Comparison of ENCODE assay signal across 8 cellular contexts in genomic region chr5:141960449-141961323, GRCh38. TPM values are rescaled to one million over a fixed set of nuclear protein-coding genes. Genes with fewer than 3 reads are reported as not detected.
DNase-seq lines count a peak whose midpoint lies in the region; ATAC-seq and TF ChIP-seq lines count a peak whose summit lies in the region.

No MANE protein-coding gene starts in this region.

- peak overlapping the region; percentile 55; the same call in 1 of the 2 replicates for H3K23ac ChIP-seq in IMR-90 (ENCODE audit: low read depth, low read length)

- H4K20me1 ChIP-seq in DND-41 (ENCODE audit: insufficient read depth, low read length): no peaks in the 10 kb centered on the region
- H4K20me1 ChIP-seq in IMR-90 (ENCODE audit: insufficient read depth, low read length): no peaks in the 10 kb centered on the region; the same call in 1 of the 2 replicates
- H4K20me1 ChIP-seq in PC-3 (ENCODE audit: low read length): no peaks in the 10 kb centered on the region
- H4K20me1 ChIP-seq in neural cell (ENCODE audit: insufficient read depth): no peaks in the 10 kb centered on the region

- H4K5ac ChIP-seq in IMR-90 (ENCODE audit: low read depth, low read length): peak overlapping the region; percentile 43

- BruUV-seq in IMR-90 (replicated peaks; lab: Mats Ljungman, UMichigan) (no TSS peak), PC-3 (replicated peaks; lab: Mats Ljungman, UMichigan) (no TSS peak)

- no peaks in the 10 kb centered on the region for H3K79me1 ChIP-seq in IMR-90 (ENCODE audit: low read depth in 1 of 2, low read length in 2 of 2)

- POLR2A ChIA-PET in IMR-90 (lab: Charles Lee; ENCODE audit: unreplicated experiment) (interaction anchor here (0.6 kb wide), 1 partner anchor 269 kb away, joined by 3 read pairs; no protein-coding TSS in a partner anchor), PC-3 (lab: Charles Lee; ENCODE audit: unreplicated experiment) (no interaction called here)

- no peak for TF ChIP-seq POLR2A in IMR-90 (IDR thresholded peaks at IDR 0.05; ENCODE audit: low read depth, low read length)
- TF ChIP-seq POLR2A in esophagus muscularis mucosa (IDR thresholded peaks at IDR 0.05; ENCODE audit: low read depth): no peak

- no peak overlapping the region; the same call in 1 of the 2 replicates for H2BK120ac ChIP-seq in IMR-90 (ENCODE audit: low read depth, low read length)

- H3K4me1 ChIP-seq in DND-41 (ENCODE audit: insufficient read depth, low read length) (peaks cover 42% of the 10 kb centered on the region), IMR-90 (ENCODE audit: control insufficient read depth, insufficient read depth, low read length) (no peaks in the 10 kb centered on the region), PC-3 (ENCODE audit: insufficient read depth, low read length) (0 out of 2 replicates have a peak, but pooled peaks cover 6% of the 10 kb centered on the region), esophagus muscularis mucosa (peaks cover 29 to 44% (median 37%) of the 10 kb centered on the region in 4 donors)

- peaks cover 47% of the 10 kb centered on the region for H3K4me1 Mint-ChIP-seq in stimulated activated naive CD8-positive, alpha-beta T cell treated with anti-CD3 and anti-CD28 coated beads, Interleukin-15, amount 100 ng/mL, for 72 hours

- H3K18ac ChIP-seq in IMR-90 (ENCODE audit: low read depth, low read length): no peak overlapping the region

- H3K4me2 ChIP-seq in DND-41 (ENCODE audit: insufficient read depth, low read length) (peak overlapping the region; percentile 59), IMR-90 (ENCODE audit: low read depth, low read length) (peak overlapping the region; percentile 43; the same call in 1 of the 2 replicates), PC-3 (ENCODE audit: low read length) (peak overlapping the region; percentile 54; the same call in 1 of the 2 replicates), neural cell (ENCODE audit: low read length) (no peak overlapping the region)

- CTCF ChIA-PET in IMR-90 (lab: Yijun Ruan, JAX) (interaction anchor here (0.5 to 3.3 kb wide), 23 partner anchors 9 to 659 kb away, joined by 3 to 32 read pairs (median 4); partner anchors contain the start of genes DELE1 and RNF14), PC-3 (lab: Charles Lee) (interaction anchor here (0.5 to 1.5 kb wide), 8 partner anchors 16 to 627 kb away, joined by 3 to 11 read pairs (median 4); partner anchors contain the start of gene DELE1)

- H3K27ac Mint-ChIP-seq in stimulated activated naive CD8-positive, alpha-beta T cell treated with anti-CD3 and anti-CD28 coated beads, Interleukin-15, amount 100 ng/mL, for 72 hours: peak overlapping the region; percentile 54 to 93

- peak; percentile 94 for DNase-seq in DND-41
- peak; percentile 75 for DNase-seq in IMR-90
- DNase-seq in PC-3: peak; percentile 78
- DNase-seq in activated T-cell treated with anti-CD3 and anti-CD28 coated beads for 24 hours (ENCODE audit: low read depth): peak; percentile 87
- DNase-seq in esophagus muscularis mucosa (ENCODE audit: extremely low spot score): peak; percentile 98
- peak; percentile 87 to 89 for DNase-seq in stimulated activated naive CD8-positive, alpha-beta T cell treated with anti-CD3 and anti-CD28 coated beads, Interleukin-15, amount 100 ng/mL, for 72 hours

- TF ChIP-seq EP300 in esophagus muscularis mucosa (IDR thresholded peaks at IDR 0.05) (no peak), neural cell (conservative IDR thresholded peaks at IDR 0.05; ENCODE audit: poor library complexity, severe bottlenecking) (no peak)

- no peak overlapping the region for H2AK9ac ChIP-seq in IMR-90 (replicated peaks; ENCODE audit: low read depth, low read length, poor library complexity)

- H3K27ac ChIP-seq in DND-41 (ENCODE audit: low read length) (peak overlapping the region; percentile 78), IMR-90 (ENCODE audit: insufficient read depth, low read length) (no peak overlapping the region), PC-3 (ENCODE audit: low read length) (no peak overlapping the region), esophagus muscularis mucosa (replicated peaks in 1 of 4) (peak overlapping the region in 1 of 4 donors; percentile 1), neural cell (ENCODE audit: low read length) (no peak overlapping the region)

- H2BK5ac ChIP-seq in IMR-90 (ENCODE audit: low read depth, low read length, poor library complexity, severe bottlenecking): no peak overlapping the region

- intact Hi-C loops in IMR-90 (cut with micrococcal nuclease): loop anchor here (1.0 kb wide), 3 partner anchors 71 to 295 kb away; no protein-coding TSS in a partner anchor
- intact Hi-C loops in PC-3 (cut with micrococcal nuclease): loop anchor here (1.0 kb wide), 2 partner anchors 71 to 268 kb away; no protein-coding TSS in a partner anchor
- intact Hi-C loops in esophagus muscularis mucosa (cut with DNase I): loop anchor here (1.0 to 2.0 kb wide), 2 partner anchors 82 to 268 kb away; partner anchors contain the start of gene PCDH1

- WGBS in IMR-90 (ENCODE audit: extremely low coverage in 2 of 2, insufficient read length in 1 of 2), 2 experiments: 3% methylated on average over 6 of the region's 14 CpGs; no CpG with 5 or more reads in 1 of the 2 experiments
- WGBS in esophagus muscularis mucosa: 27% methylated on average over 14 of the region's 14 CpGs

- no peak overlapping the region for H2BK15ac ChIP-seq in IMR-90 (ENCODE audit: low read depth, low read length)

- no peak overlapping the region for H3K56ac ChIP-seq in IMR-90 (ENCODE audit: extremely low read depth, insufficient read depth, low read length)

- TF ChIP-seq RAD21 in IMR-90 (IDR thresholded peaks at IDR 0.05; ENCODE audit: low read length) (peak; percentile 80), neural cell (conservative IDR thresholded peaks at IDR 0.05) (peak; percentile 95)

- no peak overlapping the region; the same call in 1 of the 2 replicates for H3K4ac ChIP-seq in IMR-90 (ENCODE audit: low read depth, low read length)

- H4K91ac ChIP-seq in IMR-90 (ENCODE audit: insufficient read depth, low read depth, low read length): no peak overlapping the region

- dilution Hi-C loops in IMR-90 (cut with HindIII; ENCODE audit: low sequenced_read_pairs, unreplicated experiment): no loop called here

- H3K79me2 ChIP-seq in DND-41 (ENCODE audit: insufficient read depth, low read length) (no peaks in the 10 kb centered on the region), PC-3 (ENCODE audit: low read length) (no peaks in the 10 kb centered on the region), neural cell (replicated peaks; ENCODE audit: insufficient read depth, low read length) (no peaks in the 10 kb centered on the region)

- no peaks in the 10 kb centered on the region for H3K9me3 Mint-ChIP-seq in stimulated activated naive CD8-positive, alpha-beta T cell treated with anti-CD3 and anti-CD28 coated beads, Interleukin-15, amount 100 ng/mL, for 72 hours

- no peak overlapping the region for H2BK20ac ChIP-seq in IMR-90 (ENCODE audit: low read depth, low read length)

- in situ Hi-C loops in IMR-90 (cut with MboI; ENCODE audit: low sequenced_read_pairs): no loop called here

- peak overlapping the region in 1 of 2 experiments; percentile 25; a peak in 1 of 4 replicates for H3K4me3 ChIP-seq in DND-41 (ENCODE audit: low read depth in 1 of 2, low read length in 2 of 2)
- H3K4me3 ChIP-seq in IMR-90 (ENCODE audit: insufficient read depth, low read depth, low read length): no peak overlapping the region
- H3K4me3 ChIP-seq in PC-3 (ENCODE audit: low read length): no peak overlapping the region
- no peak overlapping the region for H3K4me3 ChIP-seq in esophagus muscularis mucosa
- H3K4me3 ChIP-seq in neural cell (ENCODE audit: low read length): no peak overlapping the region

- H3K4me3 Mint-ChIP-seq in stimulated activated naive CD8-positive, alpha-beta T cell treated with anti-CD3 and anti-CD28 coated beads, Interleukin-15, amount 100 ng/mL, for 72 hours: peak overlapping the region; percentile 28 to 34

- no peaks in the 10 kb centered on the region for H3K9me1 ChIP-seq in IMR-90 (ENCODE audit: insufficient read depth, low read length)

- no peaks in the 10 kb centered on the region for H3K36me3 ChIP-seq in DND-41 (ENCODE audit: insufficient read depth, low read length)
- no peaks in the 10 kb centered on the region for H3K36me3 ChIP-seq in IMR-90 (ENCODE audit: control insufficient read depth, insufficient read depth, low read length)
- H3K36me3 ChIP-seq in PC-3 (ENCODE audit: low read depth, low read length): no peaks in the 10 kb centered on the region
- peaks cover 0 to 4% (median 1%) of the 10 kb centered on the region in 4 donors for H3K36me3 ChIP-seq in esophagus muscularis mucosa
- H3K36me3 ChIP-seq in neural cell (ENCODE audit: insufficient read depth, low read length): no peaks in the 10 kb centered on the region

- H3K14ac ChIP-seq in IMR-90 (replicated peaks; ENCODE audit: low read depth, low read length): 0 out of 2 replicates have a peak overlapping the region, but pooled peaks have one; percentile 49

- no peak overlapping the region for H2AK5ac ChIP-seq in IMR-90 (ENCODE audit: low read depth, low read length)

- peak overlapping the region; percentile 45 to 96; a peak in 3 of 4 replicates for H4K8ac ChIP-seq in IMR-90 (ENCODE audit: low read depth in 2 of 2, low read length in 2 of 2)

- ATAC-seq in DND-41 (ENCODE audit: insufficient read depth, low read depth) (peak; percentile 93), GM21619 (IDR thresholded peaks at IDR 0.05; ENCODE audit: unreplicated experiment) (peak; percentile 90), IMR-90 (ENCODE audit: low read depth) (peak; percentile 98), PC-3 (peak; percentile 95)
- ATAC-seq in stimulated activated naive CD8-positive, alpha-beta T cell treated with anti-CD3 and anti-CD28 coated beads, Interleukin-15, amount 100 ng/mL, for 72 hours: peak; percentile 89

- H3F3A ChIP-seq in PC-3 (ENCODE audit: low read length, unreplicated experiment): no peaks in the 10 kb centered on the region
- H3F3A ChIP-seq in neural cell (ENCODE audit: insufficient read depth, low read length, poor library complexity, severe bottlenecking): peaks cover 8% of the 10 kb centered on the region

- H3K9me3 ChIP-seq in DND-41 (ENCODE audit: insufficient read depth, low read length, severe bottlenecking) (no peaks in the 10 kb centered on the region), IMR-90 (ENCODE audit: control insufficient read depth, insufficient read depth, low read length) (no peaks in the 10 kb centered on the region), PC-3 (ENCODE audit: low read length) (no peaks in the 10 kb centered on the region), esophagus muscularis mucosa (no peaks in the 10 kb centered on the region), neural cell (ENCODE audit: low read length) (no peaks in the 10 kb centered on the region)

- H2AFZ ChIP-seq in DND-41 (ENCODE audit: low read depth, low read length) (peak overlapping the region; percentile 68), IMR-90 (replicated peaks; ENCODE audit: low read length, poor library complexity) (peak overlapping the region; percentile 76), PC-3 (ENCODE audit: low read length) (peak overlapping the region; percentile 64), neural cell (ENCODE audit: low read depth, low read length) (no peak overlapping the region)

- TF ChIP-seq CTCF in DND-41 (IDR thresholded peaks at IDR 0.05; ENCODE audit: borderline replicate concordance, extremely low read depth, low read length, poor library complexity, severe bottlenecking): peak; percentile 99
- TF ChIP-seq CTCF in IMR-90 (conservative IDR thresholded peaks at IDR 0.05; ENCODE audit: low read depth, low read length): peak; percentile 90
- peak; percentile 77 for TF ChIP-seq CTCF in PC-3 (conservative IDR thresholded peaks at IDR 0.05; ENCODE audit: low read depth, low read length)
- TF ChIP-seq CTCF in esophagus muscularis mucosa (IDR thresholded peaks at IDR 0.05): peak; percentile 83 to 91 (median 88)
- peak; percentile 97 for TF ChIP-seq CTCF in neural cell (IDR thresholded peaks at IDR 0.05; ENCODE audit: poor library complexity, severe bottlenecking)

- no peaks in the 10 kb centered on the region for H3K9me2 ChIP-seq in PC-3 (replicated peaks; ENCODE audit: low read length)
- H3K9me2 ChIP-seq in neural cell (ENCODE audit: insufficient read depth, low read length): no peaks in the 10 kb centered on the region

- H3K9ac ChIP-seq in DND-41 (ENCODE audit: low read depth, low read length): peak overlapping the region; percentile 47
- H3K9ac ChIP-seq in IMR-90 (ENCODE audit: low read depth, low read length): peak overlapping the region; percentile 22; the same call in 1 of the 2 replicates
- H3K9ac ChIP-seq in PC-3 (ENCODE audit: low read length): no peak overlapping the region
- H3K9ac ChIP-seq in neural cell (ENCODE audit: low read length): peak overlapping the region; percentile 19

- H3K27me3 Mint-ChIP-seq in stimulated activated naive CD8-positive, alpha-beta T cell treated with anti-CD3 and anti-CD28 coated beads, Interleukin-15, amount 100 ng/mL, for 72 hours: no peaks in the 10 kb centered on the region

- H3K27me3 ChIP-seq in DND-41 (ENCODE audit: insufficient read depth, low read length, poor library complexity) (no peaks in the 10 kb centered on the region), IMR-90 (ENCODE audit: control insufficient read depth, insufficient read depth, low read length) (peaks cover 2% of the 10 kb centered on the region; the same call in 1 of the 2 replicates), PC-3 (ENCODE audit: low read length) (no peaks in the 10 kb centered on the region), esophagus muscularis mucosa (peaks cover 0 to 11% (median 0%) of the 10 kb centered on the region in 4 donors), neural cell (ENCODE audit: insufficient read depth, low read depth, low read length) (no peaks in the 10 kb centered on the region)

RNA-seq across cellular contexts. Expression of gene PCDH12, which starts 2.7 kb away (rescaled TPM):
- total RNA-seq in IMR-90 (2012; rRNA removed) (under 0.01 and 0.18 TPM in 2 replicates), PC-3 (2014; rRNA removed) (0.15 TPM in 1 of 2 replicates, not detected in the other), esophagus muscularis mucosa (1 to 10 TPM; 1.2 to 6.7 (median 3.5) TPM)
- polyA plus RNA-seq in IMR-90 (2012; rRNA removed) (0.01 and 0.02 TPM in 2 replicates), neural cell (not detected in 2 replicates)
- 0.01 TPM in 1 of 2 replicates, not detected in the other for polyA plus RNA-seq in IMR-90 (2012; cell fraction: cytosol; rRNA removed)
- 0.02 TPM in 1 of 2 replicates, not detected in the other for polyA plus RNA-seq in IMR-90 (2012; cell fraction: nucleus; rRNA removed; ENCODE audit: low replicate concordance)
- polyA minus RNA-seq in neural cell: not detected in 2 replicates

RNA-seq across cellular contexts. Expression of gene RNF14, which starts 8.2 kb away (rescaled TPM):
- total RNA-seq in IMR-90 (2012; rRNA removed) (78.6 and 106 TPM in 2 replicates), PC-3 (2014; rRNA removed) (32.1 and 49.8 TPM in 2 replicates), esophagus muscularis mucosa (10 to 100 TPM; 65.8 to 94.1 (median 72.6) TPM)
- polyA plus RNA-seq in IMR-90 (2012; rRNA removed) (27.0 and 36.1 TPM in 2 replicates), neural cell (82.1 and 108 TPM in 2 replicates)
- polyA plus RNA-seq in IMR-90 (2012; cell fraction: cytosol; rRNA removed): 11.7 and 16.9 TPM in 2 replicates
- polyA plus RNA-seq in IMR-90 (2012; cell fraction: nucleus; rRNA removed; ENCODE audit: low replicate concordance): 5.1 and 20.8 TPM in 2 replicates
- 83.3 and 93.9 TPM in 2 replicates for polyA minus RNA-seq in neural cell

RNA-seq across cellular contexts. Expression of gene DELE1, which starts 37.0 kb away (rescaled TPM):
- total RNA-seq in IMR-90 (2012; rRNA removed) (26.1 and 28.0 TPM in 2 replicates), PC-3 (2014; rRNA removed) (46.6 and 58.9 TPM in 2 replicates), esophagus muscularis mucosa (10 to 100 TPM; 44.4 to 75.8 (median 49.6) TPM)
- polyA plus RNA-seq in IMR-90 (2012; rRNA removed) (66.1 and 73.3 TPM in 2 replicates), neural cell (49.6 and 61.4 TPM in 2 replicates)
- polyA plus RNA-seq in IMR-90 (2012; cell fraction: cytosol; rRNA removed): 39.9 and 41.3 TPM in 2 replicates
- 169 and 191 TPM in 2 replicates for polyA plus RNA-seq in IMR-90 (2012; cell fraction: nucleus; rRNA removed; ENCODE audit: low replicate concordance)
- polyA minus RNA-seq in neural cell: 36.0 and 38.2 TPM in 2 replicates

RNA-seq across cellular contexts. Expression of gene GNPDA1, which starts 52.1 kb away (rescaled TPM):
- 50.5 and 60.6 TPM in 2 replicates for total RNA-seq in IMR-90 (2012; rRNA removed)
- 19.6 and 23.1 TPM in 2 replicates for polyA plus RNA-seq in IMR-90 (2012; rRNA removed)
- polyA plus RNA-seq in IMR-90 (2012; cell fraction: cytosol; rRNA removed): 11.2 and 22.3 TPM in 2 replicates
- 17.9 and 21.4 TPM in 2 replicates for polyA plus RNA-seq in IMR-90 (2012; cell fraction: nucleus; rRNA removed; ENCODE audit: low replicate concordance)
- total RNA-seq in PC-3 (2014; rRNA removed): 34.7 and 36.1 TPM in 2 replicates
- 10 to 100 TPM; 19.5 to 52.4 (median 35.4) TPM for total RNA-seq in esophagus muscularis mucosa
- polyA plus RNA-seq in neural cell: 28.9 and 32.2 TPM in 2 replicates
- 21.2 and 29.9 TPM in 2 replicates for polyA minus RNA-seq in neural cell
